1 cellular context compared by ENCODE assay signal in genomic region chr3:4757949-4758855, GRCh38.
A peak's percentile ranks its signal among the peaks of the same experiment; 100 is the strongest.
TF ChIP-seq lines count a peak whose summit lies in the region.

No MANE protein-coding gene starts in this region.

TF ChIP-seq in GM12878, 131 proteins besides CTCF, POLR2A, EP300 and RAD21 (continued from another document):
- TF ChIP-seq HSF1 (IDR thresholded peaks at IDR 0.05; ENCODE audit: low read depth, low read length) (no peak), BCLAF1 (IDR thresholded peaks at IDR 0.05) (0 out of 2 replicates have a peak, but pooled peaks have one; percentile 6), BMI1 (IDR thresholded peaks at IDR 0.05; ENCODE audit: borderline replicate concordance) (peak; percentile 8), IRF5 (IDR thresholded peaks at IDR 0.05; ENCODE audit: borderline replicate concordance) (no peak), RELB (IDR thresholded peaks at IDR 0.05; ENCODE audit: low read depth) (0 out of 2 replicates have a peak, but pooled peaks have one; percentile 5), DPF2 (IDR thresholded peaks at IDR 0.05) (peak; percentile 16; the same call in 1 of the 2 replicates), BACH1 (IDR thresholded peaks at IDR 0.05; ENCODE audit: borderline replicate concordance) (peak; percentile 54), SKIL (IDR thresholded peaks at IDR 0.05; ENCODE audit: low read depth, poor library complexity, severe bottlenecking) (peak; percentile 25), NKRF (conservative IDR thresholded peaks at IDR 0.05) (0 out of 2 replicates have a peak, but pooled peaks have one; percentile 23), ELK1 (IDR thresholded peaks at IDR 0.05; ENCODE audit: low read depth, low read length) (no peak), MLLT1 (IDR thresholded peaks at IDR 0.05) (peak; percentile 97), ZNF592 (IDR thresholded peaks at IDR 0.05) (no peak), MYB (IDR thresholded peaks at IDR 0.05; ENCODE audit: borderline replicate concordance, low read depth, low read length) (no peak), STAT1 (conservative IDR thresholded peaks at IDR 0.05) (no peak), LARP7 (IDR thresholded peaks at IDR 0.05) (peak; percentile 29; the same call in 1 of the 2 replicates), BHLHE40 (IDR thresholded peaks at IDR 0.05; ENCODE audit: borderline replicate concordance in 1 of 2, low read depth in 2 of 2, low read length in 1 of 2) (no peak)
